In genomic region chr1:9361630-9362256, GRCh38 we compare ENCODE assay signal across 16 cellular contexts.
DNase-seq lines count a peak whose midpoint lies in the region; TF ChIP-seq lines count a peak whose summit lies in the region.
"Had no signal": no experiment of that assay in that cellular context is flagged by ENCODE, and none has a peak within 500 bp of the region (broad histone marks: within the 10 kb centered on the region; RNA-seq: fewer than 3 reads in every experiment).

No MANE protein-coding gene starts in this region.

- intact Hi-C loops in left ventricle myocardium inferior (cut with micrococcal nuclease), result no loop called here

- H3K9me3 ChIP-seq in muscle layer of colon (ENCODE audit: low read length), result no peaks in the 10 kb centered on the region
- H3K9me3 ChIP-seq in HAP-1, result no peaks in the 10 kb centered on the region
- no peaks in the 10 kb centered on the region for H3K9me3 ChIP-seq in left ventricle myocardium inferior (replicated peaks)
- H3K9me3 ChIP-seq: SJSA1 had no signal

- H3K4me3 ChIP-seq in HFF-Myc (replicated peaks; ENCODE audit: low read depth, low read length) (no peak overlapping the region), coronary artery (peak overlapping the region; percentile 24), muscle layer of colon (ENCODE audit: low read depth in 1 of 2, low read length in 2 of 2) (no peak overlapping the region), HAP-1 (no peak overlapping the region), left ventricle myocardium inferior (no peak overlapping the region)
- H3K4me3 ChIP-seq: SJSA1 had no signal

- no peaks in the 10 kb centered on the region for H3K27me3 ChIP-seq in muscle layer of colon (ENCODE audit: control insufficient read depth in 1 of 2, insufficient read depth in 2 of 2, low read length in 2 of 2)
- no peaks in the 10 kb centered on the region for H3K27me3 ChIP-seq in HAP-1 (ENCODE audit: low read depth)
- H3K27me3 ChIP-seq in left ventricle myocardium inferior (ENCODE audit: low read depth), result no peaks in the 10 kb centered on the region
- H3K27me3 ChIP-seq: SJSA1 had no signal

- H3K4me1 ChIP-seq in muscle layer of colon (ENCODE audit: insufficient read depth, low read length) (peaks cover 16% of the 10 kb centered on the region), HAP-1 (no peaks in the 10 kb centered on the region), left ventricle myocardium inferior (peaks cover 17% of the 10 kb centered on the region)
- H3K4me1 ChIP-seq: SJSA1 had no signal

- H3K36me3 ChIP-seq in muscle layer of colon (ENCODE audit: insufficient read depth, low read length), result peaks cover 12% of the 10 kb centered on the region
- no peaks in the 10 kb centered on the region for H3K36me3 ChIP-seq in HAP-1 (replicated peaks)
- peaks cover 16% of the 10 kb centered on the region for H3K36me3 ChIP-seq in left ventricle myocardium inferior

- H3K9ac ChIP-seq in muscle layer of colon (ENCODE audit: low read length), result no peak overlapping the region

- H3K27ac ChIP-seq in coronary artery, result peak overlapping the region; percentile 42 to 58
- H3K27ac ChIP-seq in muscle layer of colon (ENCODE audit: low read depth, low read length), result peak overlapping the region; percentile 34
- H3K27ac ChIP-seq in temporal lobe (ENCODE audit: low read depth, low read length), result peak overlapping the region; percentile 59
- H3K27ac ChIP-seq in left ventricle myocardium inferior (replicated peaks), result no peak overlapping the region
- H3K27ac ChIP-seq: SJSA1 had no signal

- DNase-seq in HFF-Myc (ENCODE audit: extremely low read depth, low read depth) (peak; percentile 40), coronary artery (ENCODE audit: low spot score) (no peak), HAP-1 (ENCODE audit: low spot score in 2 of 2) (no peak), left ventricle myocardium inferior (no peak), cerebellum (ENCODE audit: low spot score) (no peak)
- no peak for DNase-seq in stimulated activated CD4-positive, alpha-beta T cell treated with anti-CD3 and anti-CD28 coated beads, Interleukin-2, amount 100 ng/mL, for 24 hours
- DNase-seq: activated CD4-positive, CD25-positive, alpha-beta regulatory T cell treated with anti-CD3 and anti-CD28 coated beads, Interleukin-2, amount 50 U/mL, for 72 hours; activated naive CD4-positive, alpha-beta T cell treated with Interleukin-2 at 50 U/mL for 16 hours; GF-D8; H7; NCI-H146; stimulated activated CD4-positive, alpha-beta T cell treated with anti-CD3 and anti-CD28 coated beads, Interleukin-12 subunit alpha, Interleukin-12 subunit beta, amount 100 ng/mL, for 4 hours; stimulated activated naive CD8-positive, alpha-beta T cell treated with anti-CD3 and anti-CD28 coated beads, Interleukin-15, Interleukin-2, amounts not matched to agents 100 U/mL and 50 U/mL, for 24 hours had no signal

- TF ChIP-seq CTCF in HFF-Myc (IDR thresholded peaks at IDR 0.05; ENCODE audit: low read depth, low read length, missing control alignments) (no peak), coronary artery (IDR thresholded peaks at IDR 0.05) (no peak), left ventricle myocardium inferior (IDR thresholded peaks at IDR 0.05; ENCODE audit: borderline replicate concordance) (no peak)

- in situ Hi-C loops in HAP-1 (cut with MboI; ENCODE audit: low sequenced_read_pairs), result no loop called here
